12 cellular contexts compared by ENCODE assay signal in genomic region chr4:84493092-84493850, GRCh38. TPM values are rescaled to one million over a fixed set of nuclear protein-coding genes. Genes with fewer than 3 reads are reported as not detected.
A peak's percentile ranks its signal among the peaks of the same experiment; 100 is the strongest.
DNase-seq lines count a peak whose midpoint lies in the region; ATAC-seq and TF ChIP-seq lines count a peak whose summit lies in the region.
"Had no signal": no experiment of that assay in that cellular context is flagged by ENCODE, and none has a peak within 500 bp of the region (broad histone marks: within the 10 kb centered on the region; RNA-seq: fewer than 3 reads in every experiment).

No MANE protein-coding gene starts in this region.

- peak; percentile 41 for DNase-seq in activated naive CD4-positive, alpha-beta T cell treated with anti-CD3 and anti-CD28 coated beads for 36 hours
- no peak for DNase-seq in activated naive CD4-positive, alpha-beta T cell (lab: John Stamatoyannopoulos, UW)
- peak in 1 of 2 donors; percentile 23 for DNase-seq in activated T-cell treated with anti-CD3 and anti-CD28 coated beads, Interleukin-2, amount 50 U/mL, for 72 hours
- peak; percentile 27 for DNase-seq in iPS-NIHi11 (ENCODE audit: low spot score)
- no peak for DNase-seq in tibial nerve (ENCODE audit: low spot score in 2 of 2)
- DNase-seq in natural killer cell treated with Interleukin-12 subunit alpha and Interleukin-12 subunit beta and Interleukin-15 and Interleukin-18, amount 100 ng/mL, for 72 hours (ENCODE audit: low spot score) = no peak
- no peak for DNase-seq in AG08395 (ENCODE audit: low spot score)
- DNase-seq: activated CD4-positive, alpha-beta T cell treated with anti-CD3 and anti-CD28 coated beads, Interleukin-2, amount 50 U/mL, for 4 hours; hypothalamus; NCI-H1436 had no signal

- no peak overlapping the region for H3K9ac ChIP-seq in subcutaneous abdominal adipose tissue (ENCODE audit: low read length in 5 of 5)
- H3K9ac ChIP-seq: BLaER1 had no signal

- ATAC-seq in activated T-cell treated with anti-CD3 and anti-CD28 coated beads, Interleukin-2, amount 50 U/mL, for 72 hours (replicated peaks in 1 of 2) = peak; percentile 62 to 63
- ATAC-seq in natural killer cell treated with Interleukin-12 subunit alpha and Interleukin-12 subunit beta and Interleukin-15 and Interleukin-18, amount 100 ng/mL, for 72 hours = no peak

- peaks cover 6% of the 10 kb centered on the region for H3K9me3 Mint-ChIP-seq in activated naive CD4-positive, alpha-beta T cell treated with anti-CD3 and anti-CD28 coated beads for 36 hours
- no peaks in the 10 kb centered on the region for H3K9me3 Mint-ChIP-seq in activated T-cell treated with anti-CD3 and anti-CD28 coated beads, Interleukin-2, amount 50 U/mL, for 72 hours
- H3K9me3 Mint-ChIP-seq in natural killer cell treated with Interleukin-12 subunit alpha and Interleukin-12 subunit beta and Interleukin-15 and Interleukin-18, amount 100 ng/mL, for 72 hours = no peaks in the 10 kb centered on the region

- H3K4me1 ChIP-seq in subcutaneous abdominal adipose tissue (ENCODE audit: control insufficient read depth in 5 of 5, insufficient read depth in 5 of 5, low read length in 5 of 5) (peaks cover 0 to 33% (median 26%) of the 10 kb centered on the region in 5 donors), tibial nerve (peaks cover 0 to 43% (median 15%) of the 10 kb centered on the region in 4 donors)
- H3K4me1 ChIP-seq: BLaER1 had no signal

- no peak overlapping the region for H3K27ac Mint-ChIP-seq in activated naive CD4-positive, alpha-beta T cell treated with anti-CD3 and anti-CD28 coated beads for 36 hours
- no peak overlapping the region for H3K27ac Mint-ChIP-seq in activated T-cell treated with anti-CD3 and anti-CD28 coated beads, Interleukin-2, amount 50 U/mL, for 72 hours
- H3K27ac Mint-ChIP-seq in natural killer cell treated with Interleukin-12 subunit alpha and Interleukin-12 subunit beta and Interleukin-15 and Interleukin-18, amount 100 ng/mL, for 72 hours = no peak overlapping the region

- peak overlapping the region; percentile 47 for H3K4me3 Mint-ChIP-seq in activated naive CD4-positive, alpha-beta T cell treated with anti-CD3 and anti-CD28 coated beads for 36 hours
- H3K4me3 Mint-ChIP-seq in activated T-cell treated with anti-CD3 and anti-CD28 coated beads, Interleukin-2, amount 50 U/mL, for 72 hours = peak overlapping the region; percentile 71 to 73
- H3K4me3 Mint-ChIP-seq in natural killer cell treated with Interleukin-12 subunit alpha and Interleukin-12 subunit beta and Interleukin-15 and Interleukin-18, amount 100 ng/mL, for 72 hours = no peak overlapping the region

- H3K27ac ChIP-seq in subcutaneous abdominal adipose tissue (ENCODE audit: low read depth, low read length) (no peak overlapping the region), tibial nerve (no peak overlapping the region)
- H3K27ac ChIP-seq: BLaER1 had no signal

- peaks cover 9% of the 10 kb centered on the region for H3K4me1 Mint-ChIP-seq in activated naive CD4-positive, alpha-beta T cell treated with anti-CD3 and anti-CD28 coated beads for 36 hours (ENCODE audit: low read depth)
- H3K4me1 Mint-ChIP-seq in activated T-cell treated with anti-CD3 and anti-CD28 coated beads, Interleukin-2, amount 50 U/mL, for 72 hours (ENCODE audit: low read depth) = peaks cover 18% of the 10 kb centered on the region
- H3K4me1 Mint-ChIP-seq in natural killer cell treated with Interleukin-12 subunit alpha and Interleukin-12 subunit beta and Interleukin-15 and Interleukin-18, amount 100 ng/mL, for 72 hours (ENCODE audit: low read depth in 2 of 2) = peaks cover 0 to 6% of the 10 kb centered on the region in 2 donors

- TF ChIP-seq EP300 in tibial nerve (IDR thresholded peaks at IDR 0.05) = peak in 1 of 2 donors; percentile 15

- peaks cover 78% of the 10 kb centered on the region for H3K27me3 Mint-ChIP-seq in activated naive CD4-positive, alpha-beta T cell treated with anti-CD3 and anti-CD28 coated beads for 36 hours (ENCODE audit: low read depth)
- H3K27me3 Mint-ChIP-seq in activated T-cell treated with anti-CD3 and anti-CD28 coated beads, Interleukin-2, amount 50 U/mL, for 72 hours (ENCODE audit: low read depth) = peaks cover 85% of the 10 kb centered on the region
- peaks cover 47 to 73% of the 10 kb centered on the region in 2 donors for H3K27me3 Mint-ChIP-seq in natural killer cell treated with Interleukin-12 subunit alpha and Interleukin-12 subunit beta and Interleukin-15 and Interleukin-18, amount 100 ng/mL, for 72 hours

- TF ChIP-seq CTCF in tibial nerve (IDR thresholded peaks at IDR 0.05) = no peak

- TF ChIP-seq POLR2A in tibial nerve (IDR thresholded peaks at IDR 0.05) = no peak

- 6% methylated on average over 33 to 43 of the region's 62 CpGs for WGBS in tibial nerve, 2 donors

- H3K36me3 ChIP-seq in subcutaneous abdominal adipose tissue (ENCODE audit: control insufficient read depth in 5 of 5, insufficient read depth in 5 of 5, low read length in 5 of 5) = no peaks in the 10 kb centered on the region
- H3K36me3 ChIP-seq in tibial nerve = no peaks in the 10 kb centered on the region
- H3K36me3 ChIP-seq: BLaER1 had no signal

- peak overlapping the region in 3 of 5 donors; percentile 30 to 55 (median 39) for H3K4me3 ChIP-seq in subcutaneous abdominal adipose tissue (ENCODE audit: low read depth in 1 of 5, low read length in 5 of 5)
- H3K4me3 ChIP-seq in tibial nerve = peak overlapping the region in 2 of 4 donors; percentile 8 to 24
- H3K4me3 ChIP-seq: BLaER1 had no signal

- H3K9me3 ChIP-seq in subcutaneous abdominal adipose tissue (ENCODE audit: control insufficient read depth in 5 of 5, low read length in 5 of 5) (peaks cover 0 to 2% (median 0%) of the 10 kb centered on the region in 5 donors), tibial nerve (no peaks in the 10 kb centered on the region)

- intact Hi-C loops in activated naive CD4-positive, alpha-beta T cell treated with anti-CD3 and anti-CD28 coated beads for 36 hours (cut with micrococcal nuclease) = loop anchor here (1.0 kb wide), 1 partner anchor 10 kb away; no protein-coding TSS in a partner anchor

- peaks cover 70 to 94% (median 84%) of the 10 kb centered on the region in 5 donors for H3K27me3 ChIP-seq in subcutaneous abdominal adipose tissue (ENCODE audit: control insufficient read depth in 5 of 5, insufficient read depth in 4 of 5, low read length in 5 of 5)
- peaks cover 9 to 100% of the 10 kb centered on the region in 2 donors for H3K27me3 ChIP-seq in tibial nerve

- H3K36me3 Mint-ChIP-seq in activated naive CD4-positive, alpha-beta T cell treated with anti-CD3 and anti-CD28 coated beads for 36 hours (ENCODE audit: low read depth) = peaks cover 8% of the 10 kb centered on the region
- peaks cover 0 to 6% of the 10 kb centered on the region in 2 donors for H3K36me3 Mint-ChIP-seq in activated T-cell treated with anti-CD3 and anti-CD28 coated beads, Interleukin-2, amount 50 U/mL, for 72 hours (ENCODE audit: insufficient read depth in 2 of 2)
- no peaks in the 10 kb centered on the region for H3K36me3 Mint-ChIP-seq in natural killer cell treated with Interleukin-12 subunit alpha and Interleukin-12 subunit beta and Interleukin-15 and Interleukin-18, amount 100 ng/mL, for 72 hours

- CTCF ChIA-PET in activated naive CD4-positive, alpha-beta T cell treated with anti-CD3 and anti-CD28 coated beads for 36 hours (lab: Charles Lee) = interaction anchor here (0.7 kb wide), 1 partner anchor 89 kb away, joined by 3 read pairs; no protein-coding TSS in a partner anchor

RNA-seq across cellular contexts. Expression of gene NKX6-1, which starts 5.8 kb away (rescaled TPM):
- not detected for total RNA-seq in activated naive CD4-positive, alpha-beta T cell treated with anti-CD3 and anti-CD28 coated beads for 36 hours
- not detected for total RNA-seq in activated T-cell treated with anti-CD3 and anti-CD28 coated beads, Interleukin-2, amount 50 U/mL, for 72 hours
- total RNA-seq in tibial nerve = under 1 TPM in 1 of 4 donors, not detected in 3; 0.21 TPM
- not detected for total RNA-seq in natural killer cell treated with Interleukin-12 subunit alpha and Interleukin-12 subunit beta and Interleukin-15 and Interleukin-18, amount 100 ng/mL, for 72 hours

Comparison
In these comparisons a context has a peak if more than half of its experiments do, and no peak if none do; other contexts are left out.
1. DNase-seq: peak in activated naive CD4-positive, alpha-beta T cell treated with anti-CD3 and anti-CD28 coated beads for 36 hours (single experiment) and iPS-NIHi11 (single experiment); none in activated naive CD4-positive, alpha-beta T cell (0 of 4), tibial nerve (0 of 2), natural killer cell treated with Interleukin-12 subunit alpha and Interleukin-12 subunit beta and Interleukin-15 and Interleukin-18, amount 100 ng/mL, for 72 hours (single experiment) and AG08395 (single experiment).
2. ATAC-seq: peak in activated T-cell treated with anti-CD3 and anti-CD28 coated beads, Interleukin-2, amount 50 U/mL, for 72 hours (2 of 2); none in natural killer cell treated with Interleukin-12 subunit alpha and Interleukin-12 subunit beta and Interleukin-15 and Interleukin-18, amount 100 ng/mL, for 72 hours (0 of 2).